35 cellular contexts compared by ENCODE assay signal in genomic region chr22:49913446-49913845, GRCh38.
"Had no signal": no experiment of that assay in that cellular context is flagged by ENCODE, and none has a peak within 500 bp of the region (broad histone marks: within the 10 kb centered on the region; RNA-seq: fewer than 3 reads in every experiment).

No MANE protein-coding gene starts in this region.

- H3K27ac ChIP-seq: brain microvascular endothelial cell, VCaP had no signal

- H3K27me3 Mint-ChIP-seq: activated B cell treated with CpG ODN at 0.5 μM for 24 hours; activated CD4-positive, alpha-beta memory T cell treated with anti-CD3 and anti-CD28 coated beads, Interleukin-2, amount 10 ng/mL, durations not matched to agents 7 days and 5 days; activated CD8-positive, alpha-beta memory T cell treated with anti-CD3 and anti-CD28 coated beads, Interleukin-2, amount 10 ng/mL, durations not matched to agents 7 days and 5 days; activated naive CD8-positive, alpha-beta T cell treated with anti-CD3 and anti-CD28 coated beads for 36 hours; T-cell had no signal

- H3K27ac Mint-ChIP-seq: activated B cell treated with CpG ODN at 0.5 μM for 24 hours; activated CD4-positive, alpha-beta memory T cell treated with anti-CD3 and anti-CD28 coated beads, Interleukin-2, amount 10 ng/mL, durations not matched to agents 7 days and 5 days; activated CD8-positive, alpha-beta memory T cell treated with anti-CD3 and anti-CD28 coated beads, Interleukin-2, amount 10 ng/mL, durations not matched to agents 7 days and 5 days; activated naive CD8-positive, alpha-beta T cell treated with anti-CD3 and anti-CD28 coated beads for 36 hours; T-cell had no signal

- DNase-seq: activated B cell treated with CpG ODN at 0.5 μM for 24 hours; activated CD4-positive, alpha-beta memory T cell treated with anti-CD3 and anti-CD28 coated beads, Interleukin-2, amount 10 ng/mL, durations not matched to agents 7 days and 5 days; activated CD4-positive, alpha-beta T cell treated with anti-CD3 and anti-CD28 coated beads for 4 hours; activated CD4-positive, alpha-beta T cell treated with anti-CD3 and anti-CD28 coated beads, Interleukin-2, amount 50 U/mL, for 1 hour; activated CD4-positive, CD25-positive, alpha-beta regulatory T cell treated with anti-CD3 and anti-CD28 coated beads, Interleukin-2, amount 50 U/mL, for 72 hours; activated CD8-positive, alpha-beta memory T cell treated with anti-CD3 and anti-CD28 coated beads for 24 hours; activated CD8-positive, alpha-beta memory T cell treated with anti-CD3 and anti-CD28 coated beads, Interleukin-2, amount 10 ng/mL, durations not matched to agents 7 days and 5 days; activated CD8-positive, alpha-beta memory T cell treated with anti-CD3 and anti-CD28 coated beads, Interleukin-2, amount 50 U/mL, for 48 hours; activated effector memory CD4-positive, alpha-beta T cell treated with anti-CD3 and anti-CD28 coated beads, Interleukin-2, amount 50 U/mL, for 16 hours; activated naive CD4-positive, alpha-beta T cell; activated naive CD4-positive, alpha-beta T cell treated with anti-CD3 and anti-CD28 coated beads, Interleukin-2, amount 50 U/mL, for 16 hours; activated naive CD8-positive, alpha-beta T cell treated with anti-CD3 and anti-CD28 coated beads for 36 hours; activated T-cell treated with anti-CD3 and anti-CD28 coated beads, Interleukin-2, amount 50 U/mL, for 48 hours; amniotic stem cell; aorta; brain microvascular endothelial cell; central memory CD4-positive, alpha-beta T cell; Karpas-422; KBM-7; NCI-H1105; NCI-H1417 treated with DMSO at 0.1 percent for 48 hours; NCI-H1694; NCI-H1930; NCI-H2081 treated with DMSO at 0.1 percent for 48 hours; NCI-H226; NCI-H446 treated with DMSO at 0.1 percent for 48 hours; NCI-H524; NCI-H69; SIG-M5; T-cell; T-helper 2 cell; T-helper 9 cell had no signal

- H3K9me3 Mint-ChIP-seq: activated B cell treated with CpG ODN at 0.5 μM for 24 hours; activated CD4-positive, alpha-beta memory T cell treated with anti-CD3 and anti-CD28 coated beads, Interleukin-2, amount 10 ng/mL, durations not matched to agents 7 days and 5 days; activated naive CD8-positive, alpha-beta T cell treated with anti-CD3 and anti-CD28 coated beads for 36 hours; T-cell had no signal

- H3K36me3 ChIP-seq: brain microvascular endothelial cell had no signal

- H3K4me3 Mint-ChIP-seq: activated B cell treated with CpG ODN at 0.5 μM for 24 hours; activated CD4-positive, alpha-beta memory T cell treated with anti-CD3 and anti-CD28 coated beads, Interleukin-2, amount 10 ng/mL, durations not matched to agents 7 days and 5 days; activated CD8-positive, alpha-beta memory T cell treated with anti-CD3 and anti-CD28 coated beads, Interleukin-2, amount 10 ng/mL, durations not matched to agents 7 days and 5 days; activated naive CD8-positive, alpha-beta T cell treated with anti-CD3 and anti-CD28 coated beads for 36 hours; T-cell had no signal

- ATAC-seq: activated CD8-positive, alpha-beta memory T cell treated with anti-CD3 and anti-CD28 coated beads, Interleukin-2, amount 10 ng/mL, durations not matched to agents 7 days and 5 days; Panc1; SK-N-SH treated with all-trans-retinoic acid at 6 μM for 48 hours; T-cell had no signal

- H3K27me3 ChIP-seq: brain microvascular endothelial cell had no signal
